21 cellular contexts compared by ENCODE assay signal in the genomic region with DNA sequence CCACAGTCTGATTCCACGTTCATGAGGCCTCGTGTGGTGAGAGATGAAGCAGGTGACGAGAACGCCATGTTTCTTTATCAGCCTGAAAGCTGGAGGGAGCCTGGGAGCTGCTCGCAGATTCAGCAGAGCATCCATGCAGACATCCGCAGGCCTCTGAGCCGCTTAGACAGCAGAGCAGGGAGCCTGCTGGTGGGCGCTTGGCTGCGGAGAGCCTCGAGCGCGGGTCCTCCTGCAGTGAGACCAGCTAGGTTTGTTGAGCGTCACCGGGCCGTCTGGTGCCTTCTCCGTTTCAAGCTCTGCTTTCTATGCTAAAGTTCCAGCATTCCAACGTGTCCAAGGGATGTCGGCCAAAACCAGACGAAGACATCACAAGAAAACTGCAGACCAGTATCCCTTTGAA. TPM values are rescaled to one million over a fixed set of nuclear protein-coding genes. Genes with fewer than 3 reads are reported as not detected.
DNase-seq lines count a peak whose midpoint lies in the region; ATAC-seq, FAIRE-seq and TF ChIP-seq lines count a peak whose summit lies in the region.
"Had no signal": no experiment of that assay in that cellular context is flagged by ENCODE, and none has a peak within 500 bp of the region (broad histone marks: within the 10 kb centered on the region; RNA-seq: fewer than 3 reads in every experiment).

No MANE protein-coding gene starts in this region.

- H3K27ac Mint-ChIP-seq in activated T-cell treated with anti-CD3 and anti-CD28 coated beads, Interleukin-2, amount 50 U/mL, for 24 hours = peak overlapping the region; percentile 30
- H3K27ac Mint-ChIP-seq in chondrocyte (ENCODE audit: unreplicated experiment) = no peak overlapping the region
- H3K27ac Mint-ChIP-seq in nephron progenitor cell = peak overlapping the region; percentile 18
- H3K27ac Mint-ChIP-seq: CD4-positive, alpha-beta T cell; GM23338; HFFc6 had no signal

- TF ChIP-seq POLR2A in H54 (IDR thresholded peaks at IDR 0.05; ENCODE audit: low read depth, low read length) = no peak

- H3K4me1 Mint-ChIP-seq in activated T-cell treated with anti-CD3 and anti-CD28 coated beads, Interleukin-2, amount 50 U/mL, for 24 hours (ENCODE audit: low read depth) = peaks cover 13% of the 10 kb centered on the region
- H3K4me1 Mint-ChIP-seq in activated T-cell treated with anti-CD3 and anti-CD28 coated beads, Interleukin-2, amount 50 U/mL, for 4 hours (ENCODE audit: low read depth) = peaks cover 3% of the 10 kb centered on the region
- no peaks in the 10 kb centered on the region for H3K4me1 Mint-ChIP-seq in chondrocyte (ENCODE audit: low read depth)
- H3K4me1 Mint-ChIP-seq in nephron progenitor cell = peaks cover 8% of the 10 kb centered on the region
- H3K4me1 Mint-ChIP-seq: CD14-positive monocyte, GM23338 had no signal

- no peak for ATAC-seq in activated T-cell treated with anti-CD3 and anti-CD28 coated beads, Interleukin-2, amount 50 U/mL, for 4 hours
- ATAC-seq: GM23338 had no signal

- no peak for FAIRE-seq in H54 (lab: Jason Lieb, UNC)
- FAIRE-seq: A204.1, GM12891, GM18507 had no signal

- peaks cover 95% of the 10 kb centered on the region for H3K36me3 Mint-ChIP-seq in activated T-cell treated with anti-CD3 and anti-CD28 coated beads, Interleukin-2, amount 50 U/mL, for 24 hours (ENCODE audit: low read depth)
- peaks cover 50% of the 10 kb centered on the region for H3K36me3 Mint-ChIP-seq in activated T-cell treated with anti-CD3 and anti-CD28 coated beads, Interleukin-2, amount 50 U/mL, for 4 hours (ENCODE audit: insufficient read depth)
- H3K36me3 Mint-ChIP-seq in chondrocyte (ENCODE audit: low read depth) = peaks cover 37% of the 10 kb centered on the region
- H3K36me3 Mint-ChIP-seq in nephron progenitor cell (ENCODE audit: low read depth) = peaks cover 28% of the 10 kb centered on the region

- no peak overlapping the region for H3K4me3 Mint-ChIP-seq in activated T-cell treated with anti-CD3 and anti-CD28 coated beads, Interleukin-2, amount 50 U/mL, for 24 hours
- H3K4me3 Mint-ChIP-seq in activated T-cell treated with anti-CD3 and anti-CD28 coated beads, Interleukin-2, amount 50 U/mL, for 4 hours = no peak overlapping the region
- H3K4me3 Mint-ChIP-seq in chondrocyte (ENCODE audit: unreplicated experiment) = no peak overlapping the region
- no peak overlapping the region for H3K4me3 Mint-ChIP-seq in nephron progenitor cell
- H3K4me3 Mint-ChIP-seq: CD14-positive monocyte; CD4-positive, alpha-beta T cell; GM23338; HFFc6 had no signal

- no peaks in the 10 kb centered on the region for H3K9me3 Mint-ChIP-seq in activated T-cell treated with anti-CD3 and anti-CD28 coated beads, Interleukin-2, amount 50 U/mL, for 24 hours
- H3K9me3 Mint-ChIP-seq in activated T-cell treated with anti-CD3 and anti-CD28 coated beads, Interleukin-2, amount 50 U/mL, for 4 hours = no peaks in the 10 kb centered on the region
- no peaks in the 10 kb centered on the region for H3K9me3 Mint-ChIP-seq in chondrocyte (ENCODE audit: low read depth)
- no peaks in the 10 kb centered on the region for H3K9me3 Mint-ChIP-seq in nephron progenitor cell
- H3K9me3 Mint-ChIP-seq: CD4-positive, alpha-beta T cell; CD8-positive, alpha-beta memory T cell; GM23338; HFFc6 had no signal

- no peaks in the 10 kb centered on the region for H3K27me3 Mint-ChIP-seq in activated T-cell treated with anti-CD3 and anti-CD28 coated beads, Interleukin-2, amount 50 U/mL, for 24 hours
- no peaks in the 10 kb centered on the region for H3K27me3 Mint-ChIP-seq in activated T-cell treated with anti-CD3 and anti-CD28 coated beads, Interleukin-2, amount 50 U/mL, for 4 hours (ENCODE audit: low read depth)
- H3K27me3 Mint-ChIP-seq in chondrocyte (ENCODE audit: low read depth) (no peaks in the 10 kb centered on the region), nephron progenitor cell (ENCODE audit: low read depth, poor library complexity) (peaks cover 8% of the 10 kb centered on the region)
- H3K27me3 Mint-ChIP-seq: CD4-positive, alpha-beta T cell; CD8-positive, alpha-beta memory T cell had no signal

- no peak for DNase-seq in activated T-cell treated with anti-CD3 and anti-CD28 coated beads, Interleukin-2, amount 50 U/mL, for 24 hours
- no peak for DNase-seq in activated T-cell treated with anti-CD3 and anti-CD28 coated beads, Interleukin-2, amount 50 U/mL, for 4 hours
- DNase-seq in chondrocyte (ENCODE audit: low spot score) = peak; percentile 77
- no peak for DNase-seq in nephron progenitor cell
- DNase-seq in H54 (ENCODE audit: insufficient read length, low spot score) = no peak
- no peak for DNase-seq in NCI-H345 (lab: John Stamatoyannopoulos, UW)
- DNase-seq: ACHN; AML-193; BE2C; CD4-positive, alpha-beta T cell; DMS 273 treated with DMSO at 0.1 percent for 48 hours; DMS79; EL; GDM1; HFFc6 had no signal

- TF ChIP-seq CTCF in chondrocyte (IDR thresholded peaks at IDR 0.05) (no peak), nephron progenitor cell (IDR thresholded peaks at IDR 0.05) (no peak)

RNA-seq across cellular contexts. Expression of gene CTDP1, which starts 27.6 kb away (rescaled TPM):
- total RNA-seq in activated T-cell treated with anti-CD3 and anti-CD28 coated beads, Interleukin-2, amount 50 U/mL, for 4 hours = 10 to 100 TPM; 38.6 to 46.2 (median 44.6) TPM
- total RNA-seq in chondrocyte = 20.0 to 21.0 TPM (median 20.9 TPM) in 3 replicates
